In the genomic region with DNA sequence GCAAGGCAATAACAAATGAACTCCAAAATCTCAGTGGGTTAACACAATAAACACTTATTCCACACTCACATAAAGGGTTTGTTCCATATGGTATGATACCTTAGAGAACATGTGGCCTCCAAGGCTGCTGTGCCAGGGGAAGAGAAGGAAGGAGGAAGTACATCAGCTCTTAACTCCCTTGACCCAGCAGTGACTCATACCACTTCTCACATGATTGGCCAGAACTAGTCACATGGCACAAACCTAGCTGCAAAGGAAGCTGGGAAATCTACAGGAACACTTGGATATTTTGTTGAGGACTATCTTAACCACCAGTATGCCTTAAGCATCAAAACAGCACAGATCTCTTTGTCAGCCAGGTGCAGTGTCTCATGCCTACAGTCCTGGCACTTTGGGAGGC, we compare ENCODE assay signal across 25 cellular contexts.
"Had no signal": no experiment of that assay in that cellular context is flagged by ENCODE, and none has a peak within 500 bp of the region (broad histone marks: within the 10 kb centered on the region; RNA-seq: fewer than 3 reads in every experiment).

No MANE protein-coding gene starts in this region.

- DNase-seq: activated CD4-positive, alpha-beta T cell treated with anti-CD3 and anti-CD28 coated beads for 4 hours; activated CD8-positive, alpha-beta memory T cell treated with anti-CD3 and anti-CD28 coated beads, Interleukin-2, amount 50 U/mL, for 4 hours; activated CD8-positive, alpha-beta T cell treated with anti-CD3 and anti-CD28 coated beads for 36 hours; activated naive CD8-positive, alpha-beta T cell treated with anti-CD3 and anti-CD28 coated beads for 36 hours; activated T-cell treated with anti-CD3 and anti-CD28 coated beads, Interleukin-2, amount 50 U/mL, for 72 hours; brain microvascular endothelial cell; cortex of kidney; effector CD4-positive, alpha-beta T cell; gastrocnemius medialis; heart right ventricle; left colon; lower lobe of right lung; nephron progenitor cell; right cardiac atrium; stimulated activated CD4-positive, alpha-beta T cell treated with anti-CD3 and anti-CD28 coated beads, Interleukin-15, amount 100 ng/mL, for 24 hours; stimulated activated CD4-positive, alpha-beta T cell treated with anti-CD3 and anti-CD28 coated beads, Interleukin-4, amount 100 ng/mL, for 1 hour; trophoblast cell had no signal

- H3K27ac ChIP-seq: brain microvascular endothelial cell, gastrocnemius medialis, heart right ventricle, lower lobe of right lung, prostate gland, skin epidermis, suprapubic skin had no signal

- H3K36me3 Mint-ChIP-seq: activated naive CD8-positive, alpha-beta T cell treated with anti-CD3 and anti-CD28 coated beads for 36 hours had no signal

- H3K4me1 ChIP-seq: gastrocnemius medialis, lower lobe of right lung, prostate gland, suprapubic skin had no signal

- H3K9me3 ChIP-seq: gastrocnemius medialis, prostate gland, suprapubic skin had no signal

- H3K4me1 Mint-ChIP-seq: activated naive CD8-positive, alpha-beta T cell treated with anti-CD3 and anti-CD28 coated beads for 36 hours; central memory CD8-positive, alpha-beta T cell had no signal

- ATAC-seq: activated CD8-positive, alpha-beta T cell treated with anti-CD3 and anti-CD28 coated beads for 36 hours; activated T-cell treated with anti-CD3 and anti-CD28 coated beads, Interleukin-2, amount 50 U/mL, for 72 hours; gastrocnemius medialis; heart right ventricle; left colon; lower lobe of right lung; right cardiac atrium; WTC11 had no signal

- FAIRE-seq: endothelial cell of umbilical vein, TTC549 had no signal

- H3K27me3 ChIP-seq: brain microvascular endothelial cell, gastrocnemius medialis, heart right ventricle, suprapubic skin had no signal

- H3K4me3 ChIP-seq: gastrocnemius medialis, heart right ventricle, lower lobe of right lung, prostate gland, skin epidermis, suprapubic skin had no signal

- H3K4me3 Mint-ChIP-seq: activated CD8-positive, alpha-beta T cell treated with anti-CD3 and anti-CD28 coated beads for 36 hours; activated naive CD8-positive, alpha-beta T cell treated with anti-CD3 and anti-CD28 coated beads for 36 hours; activated T-cell treated with anti-CD3 and anti-CD28 coated beads, Interleukin-2, amount 50 U/mL, for 72 hours; central memory CD8-positive, alpha-beta T cell; nephron progenitor cell; stimulated activated naive CD8-positive, alpha-beta T cell treated with anti-CD3 and anti-CD28 coated beads, Interleukin-15, Interleukin-2, amounts not matched to agents 100 ng/mL and 50 ng/mL, for 24 hours; WTC11 had no signal

- H3K27me3 Mint-ChIP-seq: activated CD8-positive, alpha-beta T cell treated with anti-CD3 and anti-CD28 coated beads for 36 hours; activated naive CD8-positive, alpha-beta T cell treated with anti-CD3 and anti-CD28 coated beads for 36 hours; central memory CD8-positive, alpha-beta T cell; stimulated activated naive CD8-positive, alpha-beta T cell treated with anti-CD3 and anti-CD28 coated beads, Interleukin-15, Interleukin-2, amounts not matched to agents 100 ng/mL and 50 ng/mL, for 24 hours had no signal
